ENCODE assay signal across 8 cellular contexts in the genomic region with DNA sequence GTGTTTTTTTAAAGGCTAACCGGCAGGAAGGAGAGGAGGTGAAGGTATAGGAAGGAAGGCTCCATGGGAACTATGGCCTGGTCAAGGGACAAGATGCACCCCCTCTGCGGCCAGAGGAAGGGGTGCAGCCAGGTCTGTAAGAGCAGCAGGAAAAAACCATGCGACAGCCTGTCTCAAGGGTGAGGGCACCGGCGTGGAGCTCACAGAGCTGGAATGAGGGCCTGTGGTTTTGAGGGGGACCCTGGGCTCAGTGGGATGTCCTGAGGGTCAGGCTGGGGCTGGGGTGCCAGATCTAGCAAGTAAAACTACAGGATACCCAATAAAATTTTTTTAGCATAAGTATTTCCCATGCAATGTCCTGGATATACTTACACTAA. TPM values are rescaled to one million over a fixed set of nuclear protein-coding genes. Genes with fewer than 3 reads are reported as not detected.
DNase-seq lines count a peak whose midpoint lies in the region; ATAC-seq and TF ChIP-seq lines count a peak whose summit lies in the region.

No MANE protein-coding gene starts in this region.

- peak overlapping the region; percentile 51; the same call in 1 of the 2 replicates for H2AFZ ChIP-seq in OCI-LY1 (ENCODE audit: low read length)
- peak overlapping the region; percentile 11 for H2AFZ ChIP-seq in neuron (ENCODE audit: low read depth, low read length)

- no peak for ATAC-seq in HG02870 (IDR thresholded peaks at IDR 0.05; ENCODE audit: unreplicated experiment)

- H3K79me2 ChIP-seq in OCI-LY1 (ENCODE audit: insufficient read depth, low read length), result no peaks in the 10 kb centered on the region

- H3K27ac ChIP-seq in OCI-LY1 (ENCODE audit: low read depth, low read length, poor library complexity, severe bottlenecking), result no peak overlapping the region
- peak overlapping the region; percentile 97 for H3K27ac ChIP-seq in effector memory CD4-positive, alpha-beta T cell (ENCODE audit: insufficient read depth, low read length, poor library complexity, severe bottlenecking)

- H3K27ac Mint-ChIP-seq in CD14-positive monocyte, result peak overlapping the region; percentile 5 to 85 (median 72)

- H3K9me3 Mint-ChIP-seq in CD14-positive monocyte, result peaks cover 0 to 5% (median 0%) of the 10 kb centered on the region in 7 donors

- peak overlapping the region; percentile 96 for H3K9ac ChIP-seq in OCI-LY1 (ENCODE audit: low read length)

- peaks cover 31% of the 10 kb centered on the region; the same call in 1 of the 2 replicates for H3K36me3 ChIP-seq in OCI-LY1 (ENCODE audit: insufficient read depth, low read length)
- peaks cover 21% of the 10 kb centered on the region for H3K36me3 ChIP-seq in effector memory CD4-positive, alpha-beta T cell (ENCODE audit: control insufficient read depth, insufficient read depth, low read length)
- H3K36me3 ChIP-seq in neuron (ENCODE audit: insufficient read depth, low read length), result peaks cover 26% of the 10 kb centered on the region

- H3K4me3 Mint-ChIP-seq in CD14-positive monocyte, result peak overlapping the region; percentile 73 to 76

- H3K9me3 ChIP-seq in OCI-LY1 (ENCODE audit: low read length) (no peaks in the 10 kb centered on the region), neuron (ENCODE audit: low read length) (no peaks in the 10 kb centered on the region)
- no peaks in the 10 kb centered on the region for H3K9me3 ChIP-seq in effector memory CD4-positive, alpha-beta T cell (ENCODE audit: control insufficient read depth, low read length)

- peaks cover 12% of the 10 kb centered on the region; the same call in 1 of the 2 replicates for H3K27me3 ChIP-seq in OCI-LY1 (ENCODE audit: insufficient read depth, low read length)
- H3K27me3 ChIP-seq in effector memory CD4-positive, alpha-beta T cell (replicated peaks; ENCODE audit: control insufficient read depth, insufficient read depth, low read length, poor library complexity, severe bottlenecking), result no peaks in the 10 kb centered on the region
- H3K27me3 ChIP-seq in neuron (ENCODE audit: insufficient read depth, low read length), result no peaks in the 10 kb centered on the region

- H3K4me2 ChIP-seq in OCI-LY1 (ENCODE audit: low read length), result peak overlapping the region; percentile 96

- H3F3A ChIP-seq in OCI-LY1 (ENCODE audit: insufficient read depth, low read length), result no peaks in the 10 kb centered on the region; the same call in 1 of the 2 replicates

- peaks cover 25% of the 10 kb centered on the region for H3K4me1 Mint-ChIP-seq in CD14-positive monocyte

- no peaks in the 10 kb centered on the region for H4K20me1 ChIP-seq in OCI-LY1 (ENCODE audit: insufficient read depth, low read length)

- DNase-seq in CD14-positive monocyte (ENCODE audit: low spot score) (no peak), superior temporal gyrus (ENCODE audit: extremely low spot score) (no peak), SHP77 (lab: John Stamatoyannopoulos, UW) (no peak), NCI-H774 (lab: John Stamatoyannopoulos, UW) (no peak)
- DNase-seq in effector memory CD4-positive, alpha-beta T cell, result no peak

- H3K27me3 Mint-ChIP-seq in CD14-positive monocyte (ENCODE audit: low read depth in 3 of 3), result peaks cover 4 to 20% (median 9%) of the 10 kb centered on the region in 3 donors

- H3K4me1 ChIP-seq in OCI-LY1 (ENCODE audit: insufficient read depth, low read length, severe bottlenecking), result peaks cover 22% of the 10 kb centered on the region
- H3K4me1 ChIP-seq in effector memory CD4-positive, alpha-beta T cell (ENCODE audit: control insufficient read depth, insufficient read depth, low read length, poor library complexity, severe bottlenecking), result peaks cover 20% of the 10 kb centered on the region
- H3K4me1 ChIP-seq in neuron (ENCODE audit: insufficient read depth, low read length), result peaks cover 11% of the 10 kb centered on the region

- TF ChIP-seq CTCF in CD14-positive monocyte (IDR thresholded peaks at IDR 0.05) (no peak), OCI-LY1 (IDR thresholded peaks at IDR 0.05; ENCODE audit: low read length) (no peak)

- H3K36me3 Mint-ChIP-seq in CD14-positive monocyte, result peaks cover 17 to 26% of the 10 kb centered on the region in 2 donors

- H3K9me2 ChIP-seq in OCI-LY1 (ENCODE audit: low read depth, low read length), result no peaks in the 10 kb centered on the region

- peak overlapping the region; percentile 90 for H3K4me3 ChIP-seq in OCI-LY1 (ENCODE audit: low read depth, low read length, poor library complexity, severe bottlenecking)
- peak overlapping the region; percentile 96 for H3K4me3 ChIP-seq in effector memory CD4-positive, alpha-beta T cell (ENCODE audit: insufficient read depth, low read depth, low read length, poor library complexity, severe bottlenecking)
- peak overlapping the region; percentile 85 for H3K4me3 ChIP-seq in neuron (ENCODE audit: low read length)

- intact Hi-C loops in CD14-positive monocyte (cut with micrococcal nuclease), result loop anchor here (2.0 to 5.0 kb wide), 3 partner anchors 47 to 63 kb away; a partner anchor contains a TSS

RNA-seq across cellular contexts. Expression of a gene that starts 0.5 kb away (rescaled TPM):
- 10 to 100 TPM; 29.9 to 30.5 TPM for polyA plus RNA-seq in CD14-positive monocyte

RNA-seq across cellular contexts. Expression of a gene that starts 5.9 kb away (rescaled TPM):
- not detected for polyA plus RNA-seq in CD14-positive monocyte

RNA-seq across cellular contexts. Expression of a gene that starts 8.3 kb away (rescaled TPM):
- polyA plus RNA-seq in CD14-positive monocyte, result not detected

RNA-seq across cellular contexts. Expression of a gene that starts 9.9 kb away (rescaled TPM):
- 10 to 100 TPM in 1 of 2 donors, 1 to 10 TPM in 1; 7.2 to 20.2 TPM for polyA plus RNA-seq in CD14-positive monocyte

RNA-seq across cellular contexts. Expression of a gene that starts 18.7 kb away (rescaled TPM):
- polyA plus RNA-seq in CD14-positive monocyte, result 1 to 10 TPM; 4.9 to 5.8 TPM
